In genomic region chr11:108643974-108644373, GRCh38 we compare ENCODE assay signal across 20 cellular contexts. TPM values are rescaled to one million over a fixed set of nuclear protein-coding genes. Genes with fewer than 3 reads are reported as not detected.
A peak's percentile ranks its signal among the peaks of the same experiment; 100 is the strongest.
DNase-seq lines count a peak whose midpoint lies in the region; ATAC-seq, FAIRE-seq and TF ChIP-seq lines count a peak whose summit lies in the region.
"Had no signal": no experiment of that assay in that cellular context is flagged by ENCODE, and none has a peak within 500 bp of the region (broad histone marks: within the 10 kb centered on the region; RNA-seq: fewer than 3 reads in every experiment).

No MANE protein-coding gene starts in this region.

- H2BK5ac ChIP-seq in mesendoderm (ENCODE audit: low read length) = no peak overlapping the region

- H3K27ac Mint-ChIP-seq in HFFc6 (no peak overlapping the region), Calu3 (ENCODE audit: unreplicated experiment) (no peak overlapping the region)
- H3K27ac Mint-ChIP-seq: CD4-positive, CD25-positive, alpha-beta regulatory T cell; CD8-positive, alpha-beta memory T cell had no signal

- 56% methylated on average over 1 of the region's 1 CpG for WGBS in liver
- 0% methylated on average over 1 of the region's 1 CpG for WGBS in HepG2 (ENCODE audit: low lambda C conversion rate)
- WGBS in mesendoderm (ENCODE audit: extremely low coverage, insufficient coverage, low lambda C conversion rate) = no CpG with 5 or more reads among the region's 1 CpG

- no peaks in the 10 kb centered on the region for H4K20me1 ChIP-seq in HepG2 (ENCODE audit: insufficient read depth, low read length)

- H2BK15ac ChIP-seq in mesendoderm (replicated peaks; ENCODE audit: low read depth) = no peak overlapping the region

- H3K36me3 ChIP-seq in liver (ENCODE audit: control insufficient read depth in 4 of 4, insufficient read depth in 3 of 4, low read depth in 1 of 4, low read length in 3 of 4) (no peaks in the 10 kb centered on the region), HepG2 (replicated peaks in 1 of 2; ENCODE audit: control insufficient read depth in 1 of 2, insufficient read depth in 2 of 2, low read length in 2 of 2) (no peaks in the 10 kb centered on the region), iPS-20b (ENCODE audit: insufficient read depth, low read depth, low read length) (no peaks in the 10 kb centered on the region), mesendoderm (ENCODE audit: control insufficient read depth, insufficient read depth, low read length) (no peaks in the 10 kb centered on the region), SJCRH30 (no peaks in the 10 kb centered on the region)
- H3K36me3 ChIP-seq: BE2C had no signal

- POLR2A ChIA-PET in HepG2 (lab: Yijun Ruan, JAX) = no interaction called here

- H3K27me3 Mint-ChIP-seq in HFFc6 (ENCODE audit: insufficient read depth) = peaks cover 5% of the 10 kb centered on the region
- no peaks in the 10 kb centered on the region for H3K27me3 Mint-ChIP-seq in Calu3 (ENCODE audit: unreplicated experiment)

- H3K4me1 ChIP-seq in liver (ENCODE audit: control insufficient read depth in 4 of 4, insufficient read depth in 4 of 4, low read length in 3 of 4) = peaks cover 4 to 32% (median 13%) of the 10 kb centered on the region in 4 donors
- H3K4me1 ChIP-seq in HepG2 (ENCODE audit: insufficient read depth, low read length) = no peaks in the 10 kb centered on the region
- H3K4me1 ChIP-seq in iPS-20b (ENCODE audit: insufficient read depth, low read length) = peaks cover 11% of the 10 kb centered on the region
- peaks cover 4% of the 10 kb centered on the region for H3K4me1 ChIP-seq in mesendoderm (ENCODE audit: control insufficient read depth, low read depth, low read length)
- no peaks in the 10 kb centered on the region for H3K4me1 ChIP-seq in SJCRH30
- H3K4me1 ChIP-seq: BE2C had no signal

- H2AK5ac ChIP-seq in mesendoderm (ENCODE audit: low read length) = no peak overlapping the region

- H2AFZ ChIP-seq in HepG2 (ENCODE audit: low read length) = no peak overlapping the region

- H3K9me3 Mint-ChIP-seq in HFFc6 = no peaks in the 10 kb centered on the region
- no peaks in the 10 kb centered on the region for H3K9me3 Mint-ChIP-seq in Calu3 (ENCODE audit: low read depth, unreplicated experiment)
- H3K9me3 Mint-ChIP-seq: CD8-positive, alpha-beta memory T cell had no signal

- TF ChIP-seq POLR2A in HepG2 (IDR thresholded peaks at IDR 0.05; ENCODE audit: insufficient read depth in 1 of 2, low read depth in 2 of 2, low read length in 2 of 2) = no peak

- H3K27ac ChIP-seq in liver (ENCODE audit: low read depth in 1 of 2, low read length in 2 of 2) (peak overlapping the region in 1 of 2 donors; percentile 54), HepG2 (ENCODE audit: extremely low read length, insufficient read depth, low read length) (no peak overlapping the region), iPS-20b (ENCODE audit: low read length) (no peak overlapping the region), mesendoderm (ENCODE audit: low read depth, low read length) (no peak overlapping the region), SJCRH30 (no peak overlapping the region)

- H3K9me3 ChIP-seq in liver (ENCODE audit: control insufficient read depth in 4 of 4, low read length in 3 of 4) = no peaks in the 10 kb centered on the region
- H3K9me3 ChIP-seq in HepG2 (ENCODE audit: low read length) = no peaks in the 10 kb centered on the region
- peaks cover 10% of the 10 kb centered on the region; the same call in 1 of the 2 replicates for H3K9me3 ChIP-seq in iPS-20b (ENCODE audit: insufficient read depth, low read depth, low read length)
- no peaks in the 10 kb centered on the region for H3K9me3 ChIP-seq in SJCRH30 (replicated peaks)
- H3K9me3 ChIP-seq: BE2C had no signal

- H3K4ac ChIP-seq in mesendoderm (ENCODE audit: low read depth, low read length) = peak overlapping the region; percentile 12

- no peak overlapping the region for H3K23ac ChIP-seq in mesendoderm (ENCODE audit: low read length)

- CTCF ChIA-PET in HepG2 (lab: Yijun Ruan, JAX; ENCODE audit: low intra/inter-chr PET ratio, low total read pairs) (no interaction called here), Calu3 (lab: Charles Lee) (no interaction called here)

- ATAC-seq in HepG2 (no peak), GM18502 (IDR thresholded peaks at IDR 0.05; ENCODE audit: poor library complexity, unreplicated experiment) (no peak)
- ATAC-seq: HCT116 had no signal

- H3K4me3 ChIP-seq in liver (ENCODE audit: low read depth in 1 of 3, low read length in 3 of 3) (no peak overlapping the region), HepG2 (replicated peaks in 1 of 3; ENCODE audit: insufficient read depth in 1 of 3, low read depth in 2 of 3, low read length in 3 of 3) (no peak overlapping the region), iPS-20b (ENCODE audit: low read length) (0 out of 2 replicates have a peak overlapping the region, but pooled peaks have one; percentile 18), mesendoderm (ENCODE audit: low read length) (no peak overlapping the region), SJCRH30 (no peak overlapping the region)

- TF ChIP-seq EP300 in HepG2 (IDR thresholded peaks at IDR 0.05; ENCODE audit: low read depth in 2 of 2, low read length in 2 of 2) (no peak), HepG2 (CRISPR knock-in tag; IDR thresholded peaks at IDR 0.05; ENCODE audit: borderline replicate concordance) (no peak)

- no peak overlapping the region for H3K9ac ChIP-seq in liver (ENCODE audit: low read depth in 1 of 2, low read length in 2 of 2)
- H3K9ac ChIP-seq in HepG2 (ENCODE audit: insufficient read depth, low read depth, low read length) = no peak overlapping the region
- H3K9ac ChIP-seq in iPS-20b (ENCODE audit: low read depth, low read length) = no peak overlapping the region
- H3K9ac ChIP-seq in mesendoderm (ENCODE audit: low read length) = no peak overlapping the region

- no peak for DNase-seq in HepG2 (ENCODE audit: low spot score)
- no peak for DNase-seq in mesendoderm
- DNase-seq in HFFc6 = no peak
- DNase-seq in Calu3 = no peak
- no peak for DNase-seq in SJCRH30
- DNase-seq: 8988T; BE2C; C1 segment of cervical spinal cord; CD4-positive, CD25-positive, alpha-beta regulatory T cell; CD8-positive, alpha-beta memory T cell; COR-L47 had no signal

- peak overlapping the region; percentile 68 for H3K18ac ChIP-seq in mesendoderm (ENCODE audit: low read length)

- H3K27me3 ChIP-seq in liver (ENCODE audit: control insufficient read depth in 4 of 4, insufficient read depth in 4 of 4, low read length in 3 of 4) = no peaks in the 10 kb centered on the region
- H3K27me3 ChIP-seq in HepG2 (ENCODE audit: control insufficient read depth in 1 of 2, insufficient read depth in 2 of 2, low read length in 2 of 2) = no peaks in the 10 kb centered on the region
- no peaks in the 10 kb centered on the region for H3K27me3 ChIP-seq in iPS-20b (ENCODE audit: insufficient read depth, low read length)
- no peaks in the 10 kb centered on the region for H3K27me3 ChIP-seq in mesendoderm (ENCODE audit: insufficient read depth, low read length, poor library complexity)
- H3K27me3 ChIP-seq in SJCRH30 = no peaks in the 10 kb centered on the region
- H3K27me3 ChIP-seq: BE2C had no signal

- H3K79me2 ChIP-seq in HepG2 (ENCODE audit: insufficient read depth, low read length) (no peaks in the 10 kb centered on the region), mesendoderm (ENCODE audit: control insufficient read depth, insufficient read depth, low read length) (no peaks in the 10 kb centered on the region)

- no peak for FAIRE-seq in HepG2 (lab: Jason Lieb, UNC)
- FAIRE-seq: D721Med, G401.6, GM12891, GM18507, H54 had no signal

- in situ Hi-C loops in HepG2 (cut with HindIII; ENCODE audit: extremely low pct_ligation_motif_present, low pct_unique_long_range_greater_than_20kb) = no loop called here

- H3K79me1 ChIP-seq in mesendoderm (ENCODE audit: low read length) = no peaks in the 10 kb centered on the region

- no peak overlapping the region for H4K5ac ChIP-seq in mesendoderm (ENCODE audit: low read length)

- TF ChIP-seq RAD21 in liver (IDR thresholded peaks at IDR 0.05) = peak; percentile 23 to 36
- TF ChIP-seq RAD21 in HepG2 (CRISPR knock-in tag; IDR thresholded peaks at IDR 0.05) = no peak

- H3K4me2 ChIP-seq in HepG2 (ENCODE audit: low read depth, low read length) (no peak overlapping the region), mesendoderm (ENCODE audit: low read length) (no peak overlapping the region)

- BruUV-seq in HepG2 (replicated peaks; lab: Mats Ljungman, UMichigan) (no TSS peak), Calu3 (replicated peaks; lab: Mats Ljungman, UMichigan) (no TSS peak)

- H3K36me3 Mint-ChIP-seq in HFFc6 (ENCODE audit: low read depth) (no peaks in the 10 kb centered on the region), Calu3 (ENCODE audit: insufficient read depth, unreplicated experiment) (no peaks in the 10 kb centered on the region)
- H3K36me3 Mint-ChIP-seq: CD4-positive, CD25-positive, alpha-beta regulatory T cell; CD8-positive, alpha-beta memory T cell had no signal

- H4K8ac ChIP-seq in mesendoderm (ENCODE audit: low read depth, low read length) = no peak overlapping the region

- H3K56ac ChIP-seq in mesendoderm (ENCODE audit: low read length) = no peak overlapping the region

- H3K4me1 Mint-ChIP-seq in HFFc6 (ENCODE audit: low read depth) (peaks cover 15% of the 10 kb centered on the region), Calu3 (ENCODE audit: low read depth, unreplicated experiment) (no peaks in the 10 kb centered on the region)
- H3K4me1 Mint-ChIP-seq: CD8-positive, alpha-beta memory T cell had no signal

- intact Hi-C loops in HepG2 (cut with micrococcal nuclease; ENCODE audit: unreplicated experiment) (no loop called here), Calu3 (cut with micrococcal nuclease; ENCODE audit: unreplicated experiment) (loop anchor here (10.0 kb wide), 1 partner anchor 299 kb away; no protein-coding TSS in a partner anchor)

- TF ChIP-seq CTCF in liver (IDR thresholded peaks at IDR 0.05; ENCODE audit: low read depth, low read length, missing input control) (no peak), HepG2 (CRISPR knock-in tag; IDR thresholded peaks at IDR 0.05) (no peak), HFFc6 (IDR thresholded peaks at IDR 0.05) (no peak), Calu3 (IDR thresholded peaks at IDR 0.05; ENCODE audit: unreplicated experiment) (no peak)

- H3K4me3 Mint-ChIP-seq in HFFc6 (no peak overlapping the region), Calu3 (ENCODE audit: low read depth, unreplicated experiment) (no peak overlapping the region)
- H3K4me3 Mint-ChIP-seq: CD4-positive, CD25-positive, alpha-beta regulatory T cell; CD8-positive, alpha-beta memory T cell had no signal

- no peak overlapping the region for H2BK120ac ChIP-seq in mesendoderm (ENCODE audit: low read depth, low read length)

RNA-seq across cellular contexts. Expression of gene DDX10, which starts 20.9 kb away (rescaled TPM):
- total RNA-seq in liver = 10 to 100 TPM in 1 of 2 donors, 1 to 10 TPM in 1; 8.0 to 11.8 TPM
- 1 to 10 TPM; 8.2 to 9.7 TPM for polyA plus RNA-seq in liver
- total RNA-seq in HepG2 (2016; rRNA removed; fragmentation: Illumina TruSeq; extraction: Trizol) = 32.0 and 39.5 TPM in 2 replicates
- total RNA-seq in HepG2 (2016; cell fraction: cytosol; rRNA removed; fragmentation: Illumina TruSeq; extraction: Trizol; ENCODE audit: low read depth) = 13.9 and 14.1 TPM in 2 replicates
- total RNA-seq in HepG2 (2016; cell fraction: insoluble cytoplasmic fraction; rRNA removed; fragmentation: Illumina TruSeq; extraction: Trizol) = 30.8 and 44.2 TPM in 2 replicates
- 11.5 and 13.0 TPM in 2 replicates for total RNA-seq in HepG2 (2016; cell fraction: membrane; rRNA removed; fragmentation: Illumina TruSeq; extraction: Trizol)
- 34.9 and 40.5 TPM in 2 replicates for total RNA-seq in HepG2 (2016; cell fraction: nucleus; rRNA removed; fragmentation: Illumina TruSeq; extraction: Trizol)
- polyA plus RNA-seq in HepG2 (2011; rRNA removed) = 14.8 and 17.0 TPM in 2 replicates
- 12.9 and 16.8 TPM in 2 replicates for polyA plus RNA-seq in HepG2 (2011; cell fraction: cytosol; rRNA removed)
- 8.6 and 10.4 TPM in 2 replicates for polyA plus RNA-seq in HepG2 (2011; cell fraction: nucleus; rRNA removed)
- polyA plus RNA-seq in HepG2 (2012) = 16.1 and 18.0 TPM in 2 replicates
- 3.0 and 3.8 TPM in 2 replicates for polyA plus RNA-seq in HepG2 (2016; cell fraction: cytosol; fragmentation: Illumina TruSeq; extraction: Trizol; ENCODE audit: low read depth)
- polyA plus RNA-seq in HepG2 (2016; cell fraction: insoluble cytoplasmic fraction; fragmentation: Illumina TruSeq; extraction: Trizol; ENCODE audit: low read depth) = 36.3 and 43.6 TPM in 2 replicates
- polyA plus RNA-seq in HepG2 (2016; cell fraction: membrane; fragmentation: Illumina TruSeq; extraction: Trizol; ENCODE audit: low read depth) = 4.9 and 7.2 TPM in 2 replicates
- 25.3 and 25.9 TPM in 2 replicates for polyA plus RNA-seq in HepG2 (2016; cell fraction: nucleus; fragmentation: Illumina TruSeq; extraction: Trizol; ENCODE audit: insufficient read depth, low read depth)
- polyA minus RNA-seq in HepG2 (2011; rRNA and poly(A)+ RNA removed; ENCODE audit: low replicate concordance) = 24.0 and 24.2 TPM in 2 replicates
- polyA minus RNA-seq in HepG2 (2011; cell fraction: cytosol; rRNA and poly(A)+ RNA removed) = 10.8 and 11.6 TPM in 2 replicates
- polyA minus RNA-seq in HepG2 (2011; cell fraction: nucleus; rRNA and poly(A)+ RNA removed) = 38.8 and 40.5 TPM in 2 replicates
- 95.9 TPM for polyA plus RNA-seq in mesendoderm (2013, experiment 1 of 2)
- polyA plus RNA-seq in mesendoderm (2013, experiment 2 of 2) = 93.1 TPM
- 10 to 100 TPM; 24.5 to 45.5 (median 33.5) TPM for total RNA-seq in HFFc6 (2021; fragmentation: NEBNext Ultra II Directional; extraction: Animal tissue kit (Norgen Biotek cat#: 25700))
- 31.2 and 31.7 TPM in 2 replicates for total RNA-seq in Calu3 (2022)
- 39.1 and 43.4 TPM in 2 replicates for total RNA-seq in SJCRH30 (2014; rRNA removed; shearing (Covaris generic))

RNA-seq across cellular contexts. Expression of gene EXPH5, which starts 50.4 kb away (rescaled TPM):
- total RNA-seq in liver (1 to 10 TPM in 1 of 2 donors, under 1 TPM in 1; 0.47 to 6.1 TPM), HepG2 (2016; rRNA removed; fragmentation: Illumina TruSeq; extraction: Trizol) (0.02 and 0.15 TPM in 2 replicates), Calu3 (2022) (14.0 and 17.0 TPM in 2 replicates)
- polyA plus RNA-seq in liver (1 to 10 TPM in 1 of 2 donors, under 1 TPM in 1; 0.65 to 2.3 TPM), HepG2 (2011; rRNA removed) (under 0.01 TPM in 1 of 2 replicates, not detected in the other)
- total RNA-seq in HepG2 (2016; cell fraction: cytosol; rRNA removed; fragmentation: Illumina TruSeq; extraction: Trizol; ENCODE audit: low read depth) = not detected in 2 replicates
- total RNA-seq in HepG2 (2016; cell fraction: insoluble cytoplasmic fraction; rRNA removed; fragmentation: Illumina TruSeq; extraction: Trizol) = 0.04 TPM in 1 of 2 replicates, not detected in the other
- total RNA-seq in HepG2 (2016; cell fraction: membrane; rRNA removed; fragmentation: Illumina TruSeq; extraction: Trizol) = not detected in 2 replicates
- not detected in 2 replicates for total RNA-seq in HepG2 (2016; cell fraction: nucleus; rRNA removed; fragmentation: Illumina TruSeq; extraction: Trizol)
- 0.01 TPM in 2 replicates for polyA plus RNA-seq in HepG2 (2011; cell fraction: cytosol; rRNA removed)
- 0.02 and 0.05 TPM in 2 replicates for polyA plus RNA-seq in HepG2 (2011; cell fraction: nucleus; rRNA removed)
- polyA plus RNA-seq in HepG2 (2012) = 0.01 TPM in 1 of 2 replicates, not detected in the other
- not detected in 2 replicates for polyA plus RNA-seq in HepG2 (2016; cell fraction: cytosol; fragmentation: Illumina TruSeq; extraction: Trizol; ENCODE audit: low read depth)
- not detected in 2 replicates for polyA plus RNA-seq in HepG2 (2016; cell fraction: insoluble cytoplasmic fraction; fragmentation: Illumina TruSeq; extraction: Trizol; ENCODE audit: low read depth)
- polyA plus RNA-seq in HepG2 (2016; cell fraction: membrane; fragmentation: Illumina TruSeq; extraction: Trizol; ENCODE audit: low read depth) = not detected in 2 replicates
- polyA plus RNA-seq in HepG2 (2016; cell fraction: nucleus; fragmentation: Illumina TruSeq; extraction: Trizol; ENCODE audit: insufficient read depth, low read depth) = not detected in 2 replicates
- polyA minus RNA-seq in HepG2 (2011; rRNA and poly(A)+ RNA removed; ENCODE audit: low replicate concordance) = 4.4 TPM in 1 of 2 replicates, not detected in the other
- not detected in 2 replicates for polyA minus RNA-seq in HepG2 (2011; cell fraction: cytosol; rRNA and poly(A)+ RNA removed)
- 0.12 TPM in 1 of 2 replicates, not detected in the other for polyA minus RNA-seq in HepG2 (2011; cell fraction: nucleus; rRNA and poly(A)+ RNA removed)
- polyA plus RNA-seq in mesendoderm (2013, experiment 1 of 2) = 1.1 TPM
- 0.97 TPM for polyA plus RNA-seq in mesendoderm (2013, experiment 2 of 2)
- total RNA-seq in HFFc6 (2021; fragmentation: NEBNext Ultra II Directional; extraction: Animal tissue kit (Norgen Biotek cat#: 25700)) = under 1 TPM; 0.14 to 0.91 (median 0.47) TPM
- 0.14 and 0.23 TPM in 2 replicates for total RNA-seq in SJCRH30 (2014; rRNA removed; shearing (Covaris generic))
